ENCODE assay signal across 18 cellular contexts in the genomic region with DNA sequence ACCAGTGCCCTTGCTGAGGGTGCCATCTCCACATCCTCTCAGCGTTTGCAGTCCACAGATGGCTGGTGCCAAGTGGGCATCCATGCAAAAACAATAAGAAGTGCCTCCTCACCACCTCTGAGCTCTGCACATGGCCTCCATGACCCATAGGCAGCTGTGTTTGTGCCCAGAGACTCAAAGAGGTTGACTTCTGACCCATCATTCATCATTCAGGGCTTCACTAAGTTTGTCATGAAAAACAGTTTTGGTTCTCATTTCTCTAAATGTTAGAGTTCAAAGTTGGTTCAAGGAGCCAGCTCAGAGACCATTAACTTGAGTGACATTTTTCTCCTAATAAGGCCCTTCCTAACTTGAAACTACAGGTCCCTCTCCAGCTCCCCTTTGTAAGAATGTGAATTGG.
"Had no signal": no experiment of that assay in that cellular context is flagged by ENCODE, and none has a peak within 500 bp of the region (broad histone marks: within the 10 kb centered on the region; RNA-seq: fewer than 3 reads in every experiment).

No MANE protein-coding gene starts in this region.

- H3K9me3 ChIP-seq: esophagus muscularis mucosa, gastrocnemius medialis, heart right ventricle, left lung, lower lobe of right lung, ovary had no signal

- H3K36me3 Mint-ChIP-seq: memory B cell, naive B cell had no signal

- DNase-seq: cortex of kidney; dorsolateral prefrontal cortex; effector CD8-positive, alpha-beta T cell; gastrocnemius medialis; heart right ventricle; hypothalamus; kidney glomerular epithelial cell; left lung; lower lobe of right lung; naive B cell; ovary; right cardiac atrium; small intestine; stimulated activated CD4-positive, alpha-beta T cell treated with anti-CD3 and anti-CD28 coated beads, Interleukin-12 subunit alpha, Interleukin-12 subunit beta, amount 100 ng/mL, for 4 hours; stimulated activated naive CD4-positive, alpha-beta T cell treated with Interleukin-2 at 50 U/mL for 16 hours; trophoblast cell had no signal

- H3K27me3 ChIP-seq: dorsolateral prefrontal cortex, esophagus muscularis mucosa, gastrocnemius medialis, heart right ventricle, left lung, ovary had no signal

- H3K4me1 ChIP-seq: gastrocnemius medialis, left lung, lower lobe of right lung had no signal

- H3K27ac Mint-ChIP-seq: memory B cell, naive B cell had no signal

- H3K27me3 Mint-ChIP-seq: memory B cell, naive B cell had no signal

- ATAC-seq: gastrocnemius medialis, heart right ventricle, left lung, lower lobe of right lung, right cardiac atrium had no signal

- H3K36me3 ChIP-seq: esophagus muscularis mucosa, gastrocnemius medialis, heart right ventricle, left lung, lower lobe of right lung, ovary had no signal

- H3K27ac ChIP-seq: dorsolateral prefrontal cortex, esophagus muscularis mucosa, gastrocnemius medialis, heart right ventricle, left lung, lower lobe of right lung, ovary had no signal

- H3K4me3 Mint-ChIP-seq: memory B cell, naive B cell had no signal

- H3K4me3 ChIP-seq: dorsolateral prefrontal cortex, esophagus muscularis mucosa, gastrocnemius medialis, heart right ventricle, left lung, lower lobe of right lung, ovary had no signal

- H3K4me1 Mint-ChIP-seq: memory B cell, naive B cell had no signal
